ENCODE assay signal across 19 cellular contexts in the genomic region with DNA sequence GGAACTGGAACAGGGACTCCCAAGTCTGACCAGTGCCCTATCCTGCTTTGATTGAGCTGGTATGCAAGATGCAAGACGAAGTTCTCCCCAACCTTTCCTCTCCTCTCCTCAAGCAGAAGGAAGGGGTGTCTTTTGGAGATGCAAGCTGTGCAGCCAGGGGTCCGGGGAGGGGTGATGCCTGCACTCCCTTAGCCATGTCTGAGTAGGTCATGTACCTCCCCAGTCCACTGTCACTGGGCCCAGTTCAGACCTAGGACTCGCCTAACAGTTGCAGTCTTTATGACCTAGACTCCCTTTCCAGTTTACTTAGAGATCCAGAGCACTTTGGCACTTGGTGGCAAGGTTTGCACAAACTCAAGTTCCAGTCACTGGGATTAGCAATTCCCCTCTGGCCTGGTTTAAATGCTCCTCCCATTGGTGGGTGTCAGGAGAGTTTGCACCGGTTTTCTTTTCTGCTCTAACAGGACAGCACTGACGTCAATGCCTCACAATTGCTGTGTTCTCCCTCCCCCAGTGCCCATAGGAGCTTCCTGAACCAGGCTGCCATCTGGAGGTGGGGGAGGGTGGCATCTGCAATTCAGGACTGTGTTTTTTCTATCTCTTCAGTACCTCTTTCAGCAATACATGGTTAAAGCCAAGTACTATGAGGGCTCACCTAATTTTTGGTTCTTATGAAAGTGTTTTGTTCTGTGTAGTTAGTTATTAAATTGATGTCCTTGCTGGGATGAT.
DNase-seq lines count a peak whose midpoint lies in the region; FAIRE-seq and TF ChIP-seq lines count a peak whose summit lies in the region.
"Had no signal": no experiment of that assay in that cellular context is flagged by ENCODE, and none has a peak within 500 bp of the region (broad histone marks: within the 10 kb centered on the region; RNA-seq: fewer than 3 reads in every experiment).

No MANE protein-coding gene starts in this region.

- no peak overlapping the region for H3K9ac ChIP-seq in H9 (ENCODE audit: extremely low read depth, insufficient read length, low read length)
- no peak overlapping the region for H3K9ac ChIP-seq in OCI-LY3 (ENCODE audit: low read length)

- no peak overlapping the region for H4K5ac ChIP-seq in H9 (ENCODE audit: insufficient read length, low read depth, low read length)

- H3K27me3 Mint-ChIP-seq in H9 (ENCODE audit: low read depth): no peaks in the 10 kb centered on the region; the same call in 1 of the 2 replicates
- H3K27me3 Mint-ChIP-seq: activated B cell treated with CpG ODN at 0.5 μM for 24 hours; activated T-helper 17 cell treated with anti-CD3 and anti-CD28 coated beads, Interleukin-2, amount 50 U/mL, for 72 hours had no signal

- no peak overlapping the region for H3K14ac ChIP-seq in H9 (ENCODE audit: insufficient read depth, low read length)

- H3K9me3 Mint-ChIP-seq in H9: peaks cover 19 to 22% of the 10 kb centered on the region in 2 experiments

- H3T11ph ChIP-seq in H9 (ENCODE audit: low read length): no peak overlapping the region

- no peaks in the 10 kb centered on the region for H3K23me2 ChIP-seq in H9 (ENCODE audit: insufficient read length, low read depth, low read length, poor library complexity, severe bottlenecking)

- peak; percentile 34 for TF ChIP-seq CTCF in BE2C (IDR thresholded peaks at IDR 0.05; ENCODE audit: low read depth, low read length)
- TF ChIP-seq CTCF in H9 (conservative IDR thresholded peaks at IDR 0.05): peak; percentile 44; the same call in 2 of the 3 replicates
- TF ChIP-seq CTCF in OCI-LY3 (IDR thresholded peaks at IDR 0.05; ENCODE audit: low read depth, low read length): peak; percentile 12; the same call in 1 of the 2 replicates

- H3K4me2 ChIP-seq in H9 (ENCODE audit: insufficient read depth, insufficient read length, low read length) (no peak overlapping the region), OCI-LY3 (ENCODE audit: low read length) (no peak overlapping the region)

- H3K4me3 Mint-ChIP-seq in H9: no peak overlapping the region
- H3K4me3 Mint-ChIP-seq: activated B cell treated with CpG ODN at 0.5 μM for 24 hours; activated CD8-positive, alpha-beta T cell treated with anti-CD3 and anti-CD28 coated beads, Interleukin-2, amount 10 ng/mL, durations not matched to agents 7 days and 5 days; activated T-helper 17 cell treated with anti-CD3 and anti-CD28 coated beads, Interleukin-2, amount 50 U/mL, for 72 hours; natural killer cell had no signal

- no peaks in the 10 kb centered on the region for H3K9me3 ChIP-seq in BE2C
- no peaks in the 10 kb centered on the region for H3K9me3 ChIP-seq in H9 (ENCODE audit: control insufficient read depth, low read depth, low read length)
- no peaks in the 10 kb centered on the region for H3K9me3 ChIP-seq in OCI-LY3 (ENCODE audit: insufficient read depth, low read length)

- peaks cover 4 to 10% of the 10 kb centered on the region in 2 experiments for H3K4me1 Mint-ChIP-seq in H9
- H3K4me1 Mint-ChIP-seq: activated B cell treated with CpG ODN at 0.5 μM for 24 hours; activated T-helper 17 cell treated with anti-CD3 and anti-CD28 coated beads, Interleukin-2, amount 50 U/mL, for 72 hours; natural killer cell had no signal

- FAIRE-seq in urothelium cell line (lab: Jason Lieb, UNC): no peak

- H3K79me2 ChIP-seq in H9 (ENCODE audit: insufficient read depth, low read length) (no peaks in the 10 kb centered on the region), OCI-LY3 (ENCODE audit: low read length) (no peaks in the 10 kb centered on the region)

- H3K4me1 ChIP-seq in BE2C: no peaks in the 10 kb centered on the region
- no peaks in the 10 kb centered on the region for H3K4me1 ChIP-seq in H9 (ENCODE audit: insufficient read depth, low read length)
- H3K4me1 ChIP-seq in OCI-LY3 (ENCODE audit: low read length): 0 out of 2 replicates have a peak, but pooled peaks cover 4% of the 10 kb centered on the region

- no peak overlapping the region for H3K56ac ChIP-seq in H9 (ENCODE audit: insufficient read length, low read depth, low read length)

- H3K18ac ChIP-seq in H9 (ENCODE audit: insufficient read length, low read depth, low read length): no peak overlapping the region

- H2BK120ac ChIP-seq in H9 (ENCODE audit: low read depth, low read length, poor library complexity, severe bottlenecking): no peak overlapping the region

- no peak overlapping the region for H2BK20ac ChIP-seq in H9 (ENCODE audit: low read depth, low read length, poor library complexity, severe bottlenecking)

- H2AFZ ChIP-seq in H9 (ENCODE audit: low read length): no peak overlapping the region
- no peak overlapping the region for H2AFZ ChIP-seq in OCI-LY3 (ENCODE audit: low read depth, low read length)

- H3K27ac ChIP-seq in H9 (ENCODE audit: insufficient read length, low read depth, low read length) (no peak overlapping the region), OCI-LY3 (ENCODE audit: low read length) (no peak overlapping the region)

- no peak overlapping the region for H3K4ac ChIP-seq in H9 (ENCODE audit: low read depth, low read length)

- H2BK5ac ChIP-seq in H9 (ENCODE audit: insufficient read length, low read length): no peak overlapping the region

- H4K8ac ChIP-seq in H9 (replicated peaks; ENCODE audit: insufficient read length, low read depth, low read length): no peak overlapping the region

- H3K23ac ChIP-seq in H9 (ENCODE audit: insufficient read length, low read depth, low read length): no peak overlapping the region

- H4K20me1 ChIP-seq in H9 (ENCODE audit: control insufficient read depth, insufficient read depth, insufficient read length) (no peaks in the 10 kb centered on the region), OCI-LY3 (ENCODE audit: insufficient read depth, low read length) (no peaks in the 10 kb centered on the region)

- H3K79me1 ChIP-seq in H9 (ENCODE audit: insufficient read depth, low read depth, low read length, poor library complexity, severe bottlenecking): no peaks in the 10 kb centered on the region

- H3K36me3 ChIP-seq in BE2C (no peaks in the 10 kb centered on the region), OCI-LY3 (replicated peaks; ENCODE audit: low read depth, low read length) (no peaks in the 10 kb centered on the region)

- H2BK15ac ChIP-seq in H9 (ENCODE audit: low read depth, low read length): no peak overlapping the region

- H3K27me3 ChIP-seq in BE2C (no peaks in the 10 kb centered on the region), H9 (ENCODE audit: insufficient read depth, low read length) (no peaks in the 10 kb centered on the region), OCI-LY3 (ENCODE audit: low read depth, low read length) (no peaks in the 10 kb centered on the region)

- no peak overlapping the region for H3K27ac Mint-ChIP-seq in H9
- H3K27ac Mint-ChIP-seq: activated B cell treated with CpG ODN at 0.5 μM for 24 hours; activated CD8-positive, alpha-beta T cell treated with anti-CD3 and anti-CD28 coated beads, Interleukin-2, amount 10 ng/mL, durations not matched to agents 7 days and 5 days; activated T-helper 17 cell treated with anti-CD3 and anti-CD28 coated beads, Interleukin-2, amount 50 U/mL, for 72 hours; natural killer cell had no signal

- no peak overlapping the region for H2AK5ac ChIP-seq in H9 (ENCODE audit: insufficient read length, low read length)

- H3K4me3 ChIP-seq in BE2C (ENCODE audit: low read depth, low read length): no peak overlapping the region
- H3K4me3 ChIP-seq in OCI-LY3 (ENCODE audit: low read length): no peak overlapping the region

- H2BK12ac ChIP-seq in H9 (ENCODE audit: insufficient read length, low read depth, low read length): no peak overlapping the region

- WGBS in H9 (ENCODE audit: extremely low coverage, insufficient read length, low lambda C conversion rate): no CpG with 5 or more reads among the region's 5 CpGs

- DNase-seq in BE2C: peak; percentile 61
- DNase-seq in H9: peak; percentile 50
- DNase-seq in globus pallidus (ENCODE audit: low spot score): peak; percentile 14
- DNase-seq in activated CD4-positive, alpha-beta T cell treated with anti-CD3 and anti-CD28 coated beads, Interleukin-2, amount 50 U/mL, for 1 hour: no peak
- DNase-seq in HuH-7.5 (ENCODE audit: low spot score): no peak
- no peak for DNase-seq in SKM-1 (lab: John Stamatoyannopoulos, UW; ENCODE audit: unreplicated experiment)
- DNase-seq in urothelium cell line (ENCODE audit: low spot score): no peak
- DNase-seq: activated B cell treated with CpG ODN at 0.5 μM for 24 hours; activated CD8-positive, alpha-beta T cell treated with anti-CD3 and anti-CD28 coated beads, Interleukin-2, amount 10 ng/mL, durations not matched to agents 7 days and 5 days; cortex of kidney; hippocampal formation; mesenchymal stem cell; natural killer cell; NCI-H187 treated with DMSO at 0.1 percent for 48 hours; NCI-H526; stimulated activated CD4-positive, alpha-beta T cell treated with anti-CD3 and anti-CD28 coated beads, Interleukin-4, amount 100 ng/mL, for 1 hour; T-helper 1 cell had no signal

- peaks cover 0 to 27% (median 2%) of the 10 kb centered on the region in 3 experiments; a peak in 4 of 7 replicates for H3K36me3 Mint-ChIP-seq in H9 (ENCODE audit: insufficient read depth in 1 of 3, low read depth in 3 of 3)
- H3K36me3 Mint-ChIP-seq: natural killer cell had no signal

- H4K91ac ChIP-seq in H9 (ENCODE audit: insufficient read length, low read depth, low read length): no peak overlapping the region

Comparison
In these comparisons a context has a peak if more than half of its experiments do, and no peak if none do; other contexts are left out.
1. DNase-seq: peak in BE2C (single experiment), H9 (single experiment) and globus pallidus (single experiment); none in activated CD4-positive, alpha-beta T cell treated with anti-CD3 and anti-CD28 coated beads, Interleukin-2, amount 50 U/mL, for 1 hour (single experiment), HuH-7.5 (single experiment), SKM-1 (single experiment) and urothelium cell line (single experiment).
2. Peak in every context shown above with its lines, with median percentiles within 50 percentile points of each other: CTCF ChIP-seq.